24 cellular contexts compared by ENCODE assay signal in the genomic region with DNA sequence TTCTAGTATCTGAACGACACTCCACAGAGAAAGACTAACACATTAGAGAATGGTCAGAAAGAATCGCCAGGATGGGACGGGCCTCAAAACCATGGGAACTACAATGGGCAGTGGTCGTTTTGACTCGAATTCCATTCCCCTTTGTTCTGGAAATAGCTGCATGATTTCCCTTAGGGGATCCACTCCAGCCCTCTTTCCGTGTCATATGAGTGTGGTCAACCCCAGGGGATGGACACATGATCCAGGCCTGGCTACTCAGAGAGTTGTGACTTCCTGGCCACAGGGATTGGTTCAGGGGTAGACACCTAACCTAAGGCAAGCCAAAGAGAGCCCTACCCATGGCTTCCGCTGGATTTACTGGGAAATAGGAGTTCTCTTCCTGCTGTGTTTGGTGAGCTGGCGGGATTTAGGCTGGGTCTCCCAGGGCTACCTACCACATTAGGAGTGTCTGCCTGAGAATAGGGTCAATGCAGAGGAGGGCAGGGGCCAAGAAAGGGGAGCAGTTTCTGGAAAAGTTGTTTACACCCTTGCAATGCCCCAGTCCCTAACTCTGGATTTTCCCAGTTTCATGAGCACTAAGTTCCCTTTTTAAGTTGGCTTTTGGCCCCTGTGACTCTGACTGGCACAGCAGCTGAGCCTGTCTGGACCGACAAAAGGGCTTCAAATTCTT.
"Had no signal": no experiment of that assay in that cellular context is flagged by ENCODE, and none has a peak within 500 bp of the region (broad histone marks: within the 10 kb centered on the region; RNA-seq: fewer than 3 reads in every experiment).

No MANE protein-coding gene starts in this region.

- H3K36me3 ChIP-seq: brain microvascular endothelial cell, spleen, transverse colon had no signal

- H3K4me3 ChIP-seq: spleen, transverse colon had no signal

- H3K9ac ChIP-seq: parathyroid adenoma had no signal

- H3K27ac ChIP-seq: brain microvascular endothelial cell, parathyroid adenoma, spleen, transverse colon had no signal

- H3K9me3 ChIP-seq: spleen, transverse colon had no signal

- H3K27me3 ChIP-seq: brain microvascular endothelial cell, transverse colon had no signal

- H2AFZ ChIP-seq: parathyroid adenoma had no signal

- H3K4me1 ChIP-seq: parathyroid adenoma, spleen, transverse colon had no signal

- ATAC-seq: activated CD8-positive, alpha-beta T cell treated with anti-CD3 and anti-CD28 coated beads for 36 hours; activated T-cell treated with anti-CD3 and anti-CD28 coated beads, Interleukin-2, amount 50 U/mL, for 4 hours; activated T-helper 17 cell treated with anti-CD3 and anti-CD28 coated beads, Interleukin-2, amount 50 U/mL, for 72 hours; esophagus mucosa; left colon; naive thymus-derived CD4-positive, alpha-beta T cell; right cardiac atrium had no signal

- DNase-seq: activated B cell treated with CpG ODN at 0.5 μM for 24 hours; activated CD4-positive, alpha-beta T cell treated with anti-CD3 and anti-CD28 coated beads, Interleukin-2, amount 50 U/mL, for 1 hour; activated CD8-positive, alpha-beta T cell treated with anti-CD3 and anti-CD28 coated beads for 36 hours; activated gamma-delta T cell treated with Interleukin-2 at 50 U/mL for 16 hours; activated naive CD4-positive, alpha-beta T cell treated with anti-CD3 and anti-CD28 coated beads, Interleukin-2, amount 50 U/mL, for 16 hours; activated T-cell treated with anti-CD3 and anti-CD28 coated beads, Interleukin-2, amount 50 U/mL, for 4 hours; amniotic stem cell; brain microvascular endothelial cell; cortex of kidney; foreskin fibroblast; immature natural killer cell; kidney; left colon; mammary epithelial cell; naive thymus-derived CD4-positive, alpha-beta T cell; occipital lobe; right cardiac atrium; spleen; stimulated activated naive CD4-positive, alpha-beta T cell treated with Interleukin-2 at 50 U/mL for 16 hours; T-helper 2 cell; transverse colon had no signal
